Comparison of ENCODE assay signal across 8 cellular contexts in genomic region chr11:107549253-107549953, GRCh38. TPM values are rescaled to one million over a fixed set of nuclear protein-coding genes. Genes with fewer than 3 reads are reported as not detected.
DNase-seq lines count a peak whose midpoint lies in the region; ATAC-seq and TF ChIP-seq lines count a peak whose summit lies in the region.

No MANE protein-coding gene starts in this region.

- H3K4me3 Mint-ChIP-seq in memory B cell, result no peak overlapping the region

- no peaks in the 10 kb centered on the region for H3K27me3 Mint-ChIP-seq in memory B cell

- H3K79me2 ChIP-seq in DOHH2 (ENCODE audit: control insufficient read depth, low read length), result no peaks in the 10 kb centered on the region

- H3K4me3 ChIP-seq in A673 (ENCODE audit: low read depth, low read length, poor library complexity, severe bottlenecking) (no peak overlapping the region), DOHH2 (ENCODE audit: low read length) (no peak overlapping the region)

- POLR2A ChIA-PET in A673 (lab: Charles Lee; ENCODE audit: low non-redundant PET), result interaction anchor here (0.6 kb wide), 1 partner anchor 416 kb away, joined by 3 read pairs; no protein-coding TSS in a partner anchor

- H3K9me3 Mint-ChIP-seq in memory B cell, result no peaks in the 10 kb centered on the region

- H3K9me3 ChIP-seq in A673 (ENCODE audit: low read depth, low read length, poor library complexity, severe bottlenecking), result no peaks in the 10 kb centered on the region
- H3K9me3 ChIP-seq in DOHH2 (ENCODE audit: control insufficient read depth, insufficient read depth, low read length), result no peaks in the 10 kb centered on the region

- peak overlapping the region; percentile 50 for H3K27ac Mint-ChIP-seq in memory B cell

- H3K9me2 ChIP-seq in DOHH2 (replicated peaks; ENCODE audit: control insufficient read depth, low read length), result no peaks in the 10 kb centered on the region

- no peaks in the 10 kb centered on the region for H4K20me1 ChIP-seq in DOHH2 (ENCODE audit: control insufficient read depth, insufficient read depth, low read depth, low read length)

- H3K27ac ChIP-seq in A673 (ENCODE audit: low read depth, low read length, poor library complexity, severe bottlenecking) (no peak overlapping the region), DOHH2 (ENCODE audit: low read depth, low read length) (no peak overlapping the region)

- TF ChIP-seq CTCF in A673 (conservative IDR thresholded peaks at IDR 0.05; ENCODE audit: low read depth, low read length), result peak; percentile 96
- TF ChIP-seq CTCF in DOHH2 (IDR thresholded peaks at IDR 0.05; ENCODE audit: low read depth, low read length, poor library complexity, severe bottlenecking), result peak; percentile 83

- BruUV-seq in A673 (replicated peaks; lab: Mats Ljungman, UMichigan), result no TSS peak

- no peaks in the 10 kb centered on the region for H3F3A ChIP-seq in DOHH2 (ENCODE audit: control insufficient read depth, insufficient read depth)

- no peak overlapping the region for H3K4me2 ChIP-seq in DOHH2 (ENCODE audit: low read length)

- H3K4me1 ChIP-seq in A673 (ENCODE audit: insufficient read depth, low read length, poor library complexity, severe bottlenecking), result no peaks in the 10 kb centered on the region
- no peaks in the 10 kb centered on the region for H3K4me1 ChIP-seq in DOHH2 (ENCODE audit: control insufficient read depth, low read length)

- H3K27me3 ChIP-seq in A673 (replicated peaks; ENCODE audit: insufficient read depth, low read depth, low read length, poor library complexity), result no peaks in the 10 kb centered on the region
- no peaks in the 10 kb centered on the region for H3K27me3 ChIP-seq in DOHH2 (ENCODE audit: control insufficient read depth, low read length)

- CTCF ChIA-PET in A673 (lab: Charles Lee), result interaction anchor here (0.6 to 1.9 kb wide), 6 partner anchors 19 to 787 kb away, joined by 3 to 21 read pairs (median 4); no protein-coding TSS in a partner anchor

- peak; percentile 72 for DNase-seq in A673 (ENCODE audit: low spot score)
- DNase-seq in RPMI7951 (ENCODE audit: low read depth), result peak; percentile 48
- DNase-seq in cerebellum (ENCODE audit: low spot score), result peak; percentile 37
- DNase-seq in memory B cell (ENCODE audit: low spot score in 2 of 2), result peak in 1 of 2 donors; percentile 36
- no peak for DNase-seq in islet precursor cell
- no peak for DNase-seq in T-helper 9 cell

- H3K36me3 Mint-ChIP-seq in memory B cell, result peaks cover 20% of the 10 kb centered on the region

- ATAC-seq in HG03135 (IDR thresholded peaks at IDR 0.05; ENCODE audit: unreplicated experiment) (peak; percentile 75), memory B cell (ENCODE audit: low read depth) (no peak)

- H3K36me3 ChIP-seq in A673 (ENCODE audit: insufficient read depth, low read length, poor library complexity, severe bottlenecking), result no peaks in the 10 kb centered on the region
- H3K36me3 ChIP-seq in DOHH2 (ENCODE audit: control insufficient read depth, low read length), result peaks cover 57% of the 10 kb centered on the region

- no peaks in the 10 kb centered on the region for H3K4me1 Mint-ChIP-seq in memory B cell

- intact Hi-C loops in A673 (cut with micrococcal nuclease; ENCODE audit: unreplicated experiment), result no loop called here

RNA-seq across cellular contexts. Expression of gene ALKBH8, which starts 16.1 kb away (rescaled TPM):
- total RNA-seq in A673 (2021) (13.6 and 17.0 TPM in 2 replicates), cerebellum (12.2 TPM)
- total RNA-seq in RPMI7951 (2014; rRNA removed; shearing (Covaris generic)), result 11.2 and 11.3 TPM in 2 replicates

RNA-seq across cellular contexts. Expression of gene ELMOD1, which starts 41.5 kb away (rescaled TPM):
- total RNA-seq in A673 (2021) (not detected in 2 replicates), cerebellum (47.8 TPM)
- 0.12 and 0.20 TPM in 2 replicates for total RNA-seq in RPMI7951 (2014; rRNA removed; shearing (Covaris generic))

Comparison
In these comparisons a context has a peak if more than half of its experiments do, and no peak if none do; other contexts are left out.
1. DNase-seq: peak in A673 (single experiment), RPMI7951 (single experiment) and cerebellum (single experiment); none in islet precursor cell (single experiment) and T-helper 9 cell (single experiment).
2. RNA of gene ELMOD1, which starts 41.5 kb away (total RNA-seq): 47.8 TPM in cerebellum (single experiment); 0.12 to 0.20 TPM in RPMI7951 and not detected in A673; every median in the first group is over 10 times any median in the second.